1 cellular context compared by ENCODE assay signal in the genomic region with DNA sequence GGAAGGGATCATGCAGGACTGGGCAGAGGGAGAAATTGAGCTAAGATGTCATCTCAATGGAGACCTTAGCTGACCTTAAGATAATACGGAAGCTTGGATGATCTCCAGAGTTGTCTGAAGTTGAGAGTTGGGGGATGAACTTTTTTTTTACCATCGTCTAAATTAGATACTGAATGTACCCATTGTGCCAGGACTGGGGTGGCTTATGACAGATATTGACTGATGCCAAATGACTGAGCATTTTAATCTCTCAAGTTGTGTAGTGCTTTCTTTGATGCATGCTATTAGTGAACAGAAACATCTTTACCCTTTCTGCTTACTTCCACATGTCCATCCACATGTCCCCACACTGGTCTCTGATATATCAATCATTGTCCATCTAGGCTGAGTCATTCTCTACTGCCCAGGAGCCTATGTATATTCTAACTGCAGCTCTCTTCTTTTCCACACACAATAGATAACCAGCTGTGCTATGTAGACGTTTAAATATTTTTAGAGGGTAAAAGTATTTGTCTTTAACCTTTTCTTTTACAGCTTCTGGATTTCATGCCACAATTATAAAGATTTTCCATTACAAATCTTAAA.
TF ChIP-seq lines count a peak whose summit lies in the region.

No MANE protein-coding gene starts in this region.

TF ChIP-seq in K562, 482 proteins besides CTCF, POLR2A, EP300 and RAD21 (continued from another document):
- TF ChIP-seq, protein P1, sequence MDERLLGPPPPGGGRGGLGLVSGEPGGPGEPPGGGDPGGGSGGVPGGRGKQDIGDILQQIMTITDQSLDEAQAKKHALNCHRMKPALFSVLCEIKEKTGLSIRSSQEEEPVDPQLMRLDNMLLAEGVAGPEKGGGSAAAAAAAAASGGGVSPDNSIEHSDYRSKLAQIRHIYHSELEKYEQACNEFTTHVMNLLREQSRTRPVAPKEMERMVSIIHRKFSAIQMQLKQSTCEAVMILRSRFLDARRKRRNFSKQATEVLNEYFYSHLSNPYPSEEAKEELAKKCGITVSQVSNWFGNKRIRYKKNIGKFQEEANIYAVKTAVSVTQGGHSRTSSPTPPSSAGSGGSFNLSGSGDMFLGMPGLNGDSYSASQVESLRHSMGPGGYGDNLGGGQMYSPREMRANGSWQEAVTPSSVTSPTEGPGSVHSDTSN (CRISPR knock-in tag; IDR thresholded peaks at IDR 0.05; ENCODE audit: low read depth), result no peak
- TF ChIP-seq, protein P1 (tag; conservative IDR thresholded peaks at IDR 0.05; ENCODE audit: low read depth), result peak; percentile 93
- TF ChIP-seq RBFOX2 (IDR thresholded peaks at IDR 0.05; ENCODE audit: low read depth, low read length), result no peak
- TF ChIP-seq FOSL1 (tag; conservative IDR thresholded peaks at IDR 0.05), result peak; percentile 50
- TF ChIP-seq E2F1 (CRISPR knock-in tag; IDR thresholded peaks at IDR 0.05), result no peak
- peak; percentile 88 for TF ChIP-seq MEIS2 (IDR thresholded peaks at IDR 0.05; ENCODE audit: partially characterized antibody)
- TF ChIP-seq CREM (IDR thresholded peaks at IDR 0.05; ENCODE audit: low read depth), result no peak
- no peak for TF ChIP-seq CLOCK (CRISPR knock-in tag; IDR thresholded peaks at IDR 0.05; ENCODE audit: borderline replicate concordance)
- no peak for TF ChIP-seq POLR2G (IDR thresholded peaks at IDR 0.05; ENCODE audit: low read depth, low read length)
- TF ChIP-seq MYBL2 (IDR thresholded peaks at IDR 0.05; ENCODE audit: low read depth), result no peak
- no peak for TF ChIP-seq MYBL2 (CRISPR knock-in tag; IDR thresholded peaks at IDR 0.05; ENCODE audit: borderline replicate concordance)
- TF ChIP-seq ATF7 (IDR thresholded peaks at IDR 0.05), result peak; percentile 34; the same call in 1 of the 2 replicates
- TF ChIP-seq SMARCB1 (IDR thresholded peaks at IDR 0.05; ENCODE audit: insufficient read length, low read depth), result no peak
- TF ChIP-seq HDAC1 (IDR thresholded peaks at IDR 0.05), result no peak
- peak; percentile 92 for TF ChIP-seq PRDM10 (IDR thresholded peaks at IDR 0.05; ENCODE audit: partially characterized antibody)
- TF ChIP-seq ATF3 (IDR thresholded peaks at IDR 0.05), result peak; percentile 28; the same call in 1 of the 2 replicates
- TF ChIP-seq ATF3 (CRISPR knock-in tag; conservative IDR thresholded peaks at IDR 0.05), result no peak
- no peak for TF ChIP-seq TAF9B (IDR thresholded peaks at IDR 0.05; ENCODE audit: partially characterized antibody)
- peak; percentile 29; the same call in 1 of the 2 replicates for TF ChIP-seq ARID1B (IDR thresholded peaks at IDR 0.05)
